In genomic region chr17:27518750-27519521, GRCh38 we compare ENCODE assay signal across 3 cellular contexts.
TF ChIP-seq lines count a peak whose summit lies in the region.

No MANE protein-coding gene starts in this region.

TF ChIP-seq in GM12891, 5 proteins besides CTCF, POLR2A, EP300 and RAD21 (continued from another document):
- no peak for TF ChIP-seq POLR2AphosphoS5 (IDR thresholded peaks at IDR 0.05; ENCODE audit: low read depth, low read length)
- no peak for TF ChIP-seq SPI1 (IDR thresholded peaks at IDR 0.05; ENCODE audit: low read depth, low read length)
- TF ChIP-seq PAX5 (IDR thresholded peaks at IDR 0.05; ENCODE audit: insufficient read depth, low read length, severe bottlenecking), result no peak

TF ChIP-seq in HEK293, 187 proteins besides CTCF, POLR2A, EP300 and RAD21:
- TF ChIP-seq ZNF354C (tag by site-specific recombination; IDR thresholded peaks at IDR 0.05; ENCODE audit: borderline replicate concordance, low read depth) (no peak), REPIN1 (tag by site-specific recombination; IDR thresholded peaks at IDR 0.05; ENCODE audit: low read depth) (no peak), ZNF600 (tag by site-specific recombination; IDR thresholded peaks at IDR 0.05) (peak; percentile 12; the same call in 1 of the 2 replicates), GLIS1 (tag by site-specific recombination; IDR thresholded peaks at IDR 0.05) (peak; percentile 32; the same call in 1 of the 2 replicates), ZFHX2 (tag by site-specific recombination; conservative IDR thresholded peaks at IDR 0.05) (0 out of 2 replicates have a peak, but pooled peaks have one; percentile 7), PRDM6 (tag by site-specific recombination; IDR thresholded peaks at IDR 0.05) (no peak), ZNF146 (tag by site-specific recombination; IDR thresholded peaks at IDR 0.05) (no peak), ZNF544 (tag by site-specific recombination; IDR thresholded peaks at IDR 0.05) (no peak), EGR2 (tag by site-specific recombination; IDR thresholded peaks at IDR 0.05; ENCODE audit: low read depth) (peak; percentile 40; the same call in 1 of the 2 replicates), BCL11A (tag by site-specific recombination; IDR thresholded peaks at IDR 0.05; ENCODE audit: low read depth) (no peak), ZNF18 (tag by site-specific recombination; IDR thresholded peaks at IDR 0.05) (no peak)

TF ChIP-seq in GM12878, 131 proteins besides CTCF, POLR2A, EP300 and RAD21 (continued from another document):
- TF ChIP-seq STAT3 (IDR thresholded peaks at IDR 0.05; ENCODE audit: low read depth, low read length) (no peak), SMARCA5 (IDR thresholded peaks at IDR 0.05) (no peak), KDM1A (IDR thresholded peaks at IDR 0.05; ENCODE audit: borderline replicate concordance) (no peak), KLF5 (IDR thresholded peaks at IDR 0.05; ENCODE audit: partially characterized antibody) (no peak), PKNOX1 (IDR thresholded peaks at IDR 0.05) (0 out of 2 replicates have a peak, but pooled peaks have one; percentile 17), USF1 (IDR thresholded peaks at IDR 0.05; ENCODE audit: borderline replicate concordance, extremely low read length, insufficient read depth, low read depth, low read length) (no peak), RUNX3 (IDR thresholded peaks at IDR 0.05; ENCODE audit: low read length) (peak; percentile 7; the same call in 1 of the 2 replicates), SMAD5 (IDR thresholded peaks at IDR 0.05; ENCODE audit: low read depth) (no peak), IKZF1 (conservative IDR thresholded peaks at IDR 0.05) (peak; percentile 28; the same call in 1 of the 2 replicates), SUPT20H (IDR thresholded peaks at IDR 0.05; ENCODE audit: borderline replicate concordance, control insufficient read depth, low read depth, low read length) (no peak), YBX1 (IDR thresholded peaks at IDR 0.05) (no peak), ATF2 (IDR thresholded peaks at IDR 0.05; ENCODE audit: low read length) (no peak), LARP7 (IDR thresholded peaks at IDR 0.05) (no peak), JUNB (IDR thresholded peaks at IDR 0.05) (no peak), SPI1 (IDR thresholded peaks at IDR 0.05; ENCODE audit: borderline replicate concordance, insufficient read depth, low read depth, low read length) (peak; percentile 55; the same call in 1 of the 2 replicates), PRDM15 (CRISPR knock-in tag; IDR thresholded peaks at IDR 0.05) (no peak), NKRF (conservative IDR thresholded peaks at IDR 0.05) (no peak), MEF2A (IDR thresholded peaks at IDR 0.05; ENCODE audit: insufficient read depth, low read depth, low read length) (no peak), CHD4 (IDR thresholded peaks at IDR 0.05) (no peak), CHD1 (IDR thresholded peaks at IDR 0.05; ENCODE audit: low read depth, low read length) (no peak), CREM (IDR thresholded peaks at IDR 0.05; ENCODE audit: low read depth) (no peak), REST (IDR thresholded peaks at IDR 0.05; ENCODE audit: low read depth, low read length) (no peak)
TF ChIP-seq in GM12878: peak in this region for 4.
